In genomic region chr3:81375921-81376320, GRCh38 we compare ENCODE assay signal across 26 cellular contexts.
"Had no signal": no experiment of that assay in that cellular context is flagged by ENCODE, and none has a peak within 500 bp of the region (broad histone marks: within the 10 kb centered on the region; RNA-seq: fewer than 3 reads in every experiment).

No MANE protein-coding gene starts in this region.

- H3K4me3 Mint-ChIP-seq: activated CD4-positive, alpha-beta memory T cell treated with anti-CD3 and anti-CD28 coated beads for 36 hours; activated CD4-positive, alpha-beta T cell treated with anti-CD3 and anti-CD28 coated beads, Interleukin-2, amount 10 ng/mL, durations not matched to agents 7 days and 5 days; activated naive CD8-positive, alpha-beta T cell; activated T-cell treated with anti-CD3 and anti-CD28 coated beads, Interleukin-2, amount 50 U/mL, for 4 hours; T-helper 1 cell treated with Interleukin-12 subunit alpha and Interleukin-12 subunit beta and Interleukin-4 antibody, amounts not matched to agents 30 μg/mL and 1 μg/mL, for 36 hours had no signal

- H3K4me3 ChIP-seq: cardiac muscle cell, Peyer's patch, SJSA1 had no signal

- H3K36me3 Mint-ChIP-seq: activated CD4-positive, alpha-beta memory T cell treated with anti-CD3 and anti-CD28 coated beads for 36 hours; activated naive CD8-positive, alpha-beta T cell had no signal

- H3K27ac ChIP-seq: brain microvascular endothelial cell, cardiac muscle cell, KMS-11, Peyer's patch, SJSA1 had no signal

- H3K4me1 ChIP-seq: Peyer's patch, SJSA1 had no signal

- ATAC-seq: activated T-cell treated with anti-CD3 and anti-CD28 coated beads, Interleukin-2, amount 50 U/mL, for 4 hours had no signal

- H3K36me3 ChIP-seq: brain microvascular endothelial cell, cardiac muscle cell, Peyer's patch, SJSA1 had no signal

- H3K27me3 Mint-ChIP-seq: activated CD4-positive, alpha-beta memory T cell treated with anti-CD3 and anti-CD28 coated beads for 36 hours; activated CD4-positive, alpha-beta T cell treated with anti-CD3 and anti-CD28 coated beads, Interleukin-2, amount 10 ng/mL, durations not matched to agents 7 days and 5 days; activated naive CD8-positive, alpha-beta T cell had no signal

- H3K9me3 ChIP-seq: Peyer's patch, SJSA1 had no signal

- H3K27ac Mint-ChIP-seq: activated CD4-positive, alpha-beta memory T cell treated with anti-CD3 and anti-CD28 coated beads for 36 hours; activated CD4-positive, alpha-beta T cell treated with anti-CD3 and anti-CD28 coated beads, Interleukin-2, amount 10 ng/mL, durations not matched to agents 7 days and 5 days; activated naive CD8-positive, alpha-beta T cell; T-helper 1 cell treated with Interleukin-12 subunit alpha and Interleukin-12 subunit beta and Interleukin-4 antibody, amounts not matched to agents 30 μg/mL and 1 μg/mL, for 36 hours had no signal

- H3K27me3 ChIP-seq: brain microvascular endothelial cell, cardiac muscle cell, Peyer's patch, SJSA1 had no signal

- H3K9me3 Mint-ChIP-seq: activated CD4-positive, alpha-beta T cell treated with anti-CD3 and anti-CD28 coated beads, Interleukin-2, amount 10 ng/mL, durations not matched to agents 7 days and 5 days had no signal

- H3K4me2 ChIP-seq: KMS-11 had no signal

- DNase-seq: activated CD4-positive, alpha-beta memory T cell treated with anti-CD3 and anti-CD28 coated beads for 36 hours; activated CD4-positive, alpha-beta T cell treated with anti-CD3 and anti-CD28 coated beads, Interleukin-2, amount 10 ng/mL, durations not matched to agents 7 days and 5 days; activated CD4-positive, CD25-positive, alpha-beta regulatory T cell treated with anti-CD3 and anti-CD28 coated beads, Interleukin-2, amount 50 U/mL, for 72 hours; activated CD8-positive, alpha-beta memory T cell treated with anti-CD3 and anti-CD28 coated beads for 24 hours; activated effector memory CD4-positive, alpha-beta T cell treated with anti-CD3 and anti-CD28 coated beads, Interleukin-2, amount 50 U/mL, for 16 hours; activated naive CD4-positive, alpha-beta T cell treated with Interleukin-2 at 50 U/mL for 16 hours; activated T-cell treated with anti-CD3 and anti-CD28 coated beads, Interleukin-2, amount 50 U/mL, for 4 hours; amygdala; brain microvascular endothelial cell; cerebellar nuclear complex; MM.1S; NCI-H1105; NCI-H1436; NCI-H1694 treated with DMSO at 0.1 percent for 48 hours; NCI-H2029 treated with DMSO at 0.1 percent for 48 hours; NCI-H345; NCI-H524 treated with DMSO at 0.1 percent for 48 hours; NCI-H774; NK-92 treated with Interleukin-12 subunit alpha and Interleukin-12 subunit beta, amount 100 ng/mL, for 24 hours; Peyer's patch; SHP77 had no signal

- H3K4me1 Mint-ChIP-seq: activated CD4-positive, alpha-beta T cell treated with anti-CD3 and anti-CD28 coated beads, Interleukin-2, amount 10 ng/mL, durations not matched to agents 7 days and 5 days had no signal
